In the genomic region with DNA sequence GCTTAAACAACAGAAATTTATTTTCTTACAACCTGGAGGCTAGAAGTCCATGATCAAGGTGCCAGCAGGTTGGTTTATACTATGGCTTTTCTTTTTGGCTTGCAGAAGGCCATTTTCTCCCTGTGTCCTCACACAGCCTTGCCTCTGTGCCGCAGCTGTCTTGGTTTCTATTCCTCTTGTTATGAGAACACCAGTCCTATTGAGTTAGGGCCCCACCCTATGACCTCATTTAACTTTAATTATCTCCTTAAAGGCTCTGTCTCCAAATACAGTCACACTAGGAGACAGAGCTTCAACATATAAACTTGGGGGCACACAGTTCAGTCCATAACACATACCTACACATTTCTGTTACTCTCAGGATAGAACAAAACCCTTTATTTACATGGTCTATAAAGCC, we compare ENCODE assay signal across 10 cellular contexts. TPM values are rescaled to one million over a fixed set of nuclear protein-coding genes. Genes with fewer than 3 reads are reported as not detected.
DNase-seq lines count a peak whose midpoint lies in the region; ATAC-seq and TF ChIP-seq lines count a peak whose summit lies in the region.
"Had no signal": no experiment of that assay in that cellular context is flagged by ENCODE, and none has a peak within 500 bp of the region (broad histone marks: within the 10 kb centered on the region; RNA-seq: fewer than 3 reads in every experiment).

No MANE protein-coding gene starts in this region.

- peaks cover 20% of the 10 kb centered on the region for H3K4me1 Mint-ChIP-seq in activated CD8-positive, alpha-beta T cell treated with anti-CD3 and anti-CD28 coated beads for 36 hours (ENCODE audit: low read depth)

- no peaks in the 10 kb centered on the region for H3K4me1 ChIP-seq in HEK293 (ENCODE audit: control insufficient read depth, insufficient read depth, low read length)

- TF ChIP-seq CTCF in HEK293 (tag by site-specific recombination; IDR thresholded peaks at IDR 0.05) = no peak
- no peak for TF ChIP-seq CTCF in activated CD8-positive, alpha-beta T cell treated with anti-CD3 and anti-CD28 coated beads for 36 hours (IDR thresholded peaks at IDR 0.05)

- H3K27ac Mint-ChIP-seq in activated CD8-positive, alpha-beta T cell treated with anti-CD3 and anti-CD28 coated beads for 36 hours = no peak overlapping the region
- H3K27ac Mint-ChIP-seq: stimulated activated naive CD8-positive, alpha-beta T cell treated with anti-CD3 and anti-CD28 coated beads, Interleukin-15, Interleukin-2, amounts not matched to agents 100 ng/mL and 50 ng/mL, for 24 hours had no signal

- no peak overlapping the region for H3K27ac ChIP-seq in HEK293 (ENCODE audit: extremely low read depth, low read depth, low read length)

- no peaks in the 10 kb centered on the region for H3K36me3 Mint-ChIP-seq in activated CD8-positive, alpha-beta T cell treated with anti-CD3 and anti-CD28 coated beads for 36 hours (ENCODE audit: low read depth)

- peak; percentile 73 for ATAC-seq in GM18511 (IDR thresholded peaks at IDR 0.05; ENCODE audit: unreplicated experiment)
- ATAC-seq in activated CD8-positive, alpha-beta T cell treated with anti-CD3 and anti-CD28 coated beads for 36 hours = no peak

- intact Hi-C loops in activated CD8-positive, alpha-beta T cell treated with anti-CD3 and anti-CD28 coated beads for 36 hours (cut with micrococcal nuclease) = no loop called here

- no peak overlapping the region for H3K4me3 Mint-ChIP-seq in activated CD8-positive, alpha-beta T cell treated with anti-CD3 and anti-CD28 coated beads for 36 hours
- H3K4me3 Mint-ChIP-seq: stimulated activated naive CD8-positive, alpha-beta T cell treated with anti-CD3 and anti-CD28 coated beads, Interleukin-15, Interleukin-2, amounts not matched to agents 100 ng/mL and 50 ng/mL, for 24 hours had no signal

- H3K27me3 Mint-ChIP-seq in activated CD8-positive, alpha-beta T cell treated with anti-CD3 and anti-CD28 coated beads for 36 hours = peaks cover 6% of the 10 kb centered on the region

- POLR2A ChIA-PET in HEK293 (lab: Yijun Ruan, JAX) = interaction anchor here (1.1 to 1.3 kb wide), 2 partner anchors 10 to 18 kb away, joined by 3 to 7 read pairs; a partner anchor contains a TSS
- POLR2A ChIA-PET in activated CD8-positive, alpha-beta T cell treated with anti-CD3 and anti-CD28 coated beads for 36 hours (lab: Charles Lee) = no interaction called here

- no peak overlapping the region for H3K4me3 ChIP-seq in HEK293 (ENCODE audit: low read depth, low read length)
- H3K4me3 ChIP-seq: adrenal gland had no signal

- H3K9me3 ChIP-seq in HEK293 (ENCODE audit: control insufficient read depth, insufficient read depth, low read depth, low read length) = no peaks in the 10 kb centered on the region
- H3K9me3 ChIP-seq: adrenal gland had no signal

- DNase-seq in NCI-H774 (lab: John Stamatoyannopoulos, UW) (peak; percentile 16), medulla oblongata (ENCODE audit: extremely low spot score) (peak; percentile 64), GM19238 (ENCODE audit: insufficient read length, low spot score) (no peak)
- DNase-seq in activated CD8-positive, alpha-beta T cell treated with anti-CD3 and anti-CD28 coated beads for 36 hours = no peak
- no peak for DNase-seq in activated CD4-positive, alpha-beta T cell treated with anti-CD3 and anti-CD28 coated beads, Interleukin-2, amount 50 U/mL, for 4 hours
- DNase-seq in activated CD4-positive, CD25-positive, alpha-beta regulatory T cell treated with anti-CD3 and anti-CD28 coated beads, Interleukin-2, amount 50 U/mL, for 72 hours = no peak

- no peaks in the 10 kb centered on the region for H3K36me3 ChIP-seq in HEK293 (ENCODE audit: control insufficient read depth in 2 of 2, insufficient read depth in 1 of 2, low read length in 2 of 2)
- H3K36me3 ChIP-seq: adrenal gland had no signal

- H3K9me3 Mint-ChIP-seq in activated CD8-positive, alpha-beta T cell treated with anti-CD3 and anti-CD28 coated beads for 36 hours = no peaks in the 10 kb centered on the region
- H3K9me3 Mint-ChIP-seq: stimulated activated naive CD8-positive, alpha-beta T cell treated with anti-CD3 and anti-CD28 coated beads, Interleukin-15, Interleukin-2, amounts not matched to agents 100 ng/mL and 50 ng/mL, for 24 hours had no signal

- CTCF ChIA-PET in HEK293 (lab: Yijun Ruan, JAX) = interaction anchor here (0.6 to 1.0 kb wide), 3 partner anchors 33 to 205 kb away, joined by 3 read pairs; no protein-coding TSS in a partner anchor
- CTCF ChIA-PET in activated CD8-positive, alpha-beta T cell treated with anti-CD3 and anti-CD28 coated beads for 36 hours (lab: Charles Lee) = interaction anchor here (2.4 to 3.9 kb wide), 2 partner anchors 19 to 212 kb away, joined by 9 to 18 read pairs; no protein-coding TSS in a partner anchor

TF ChIP-seq in HEK293, 187 proteins besides CTCF, POLR2A, EP300 and RAD21:
- TF ChIP-seq ZNF433 (tag by site-specific recombination; IDR thresholded peaks at IDR 0.05; ENCODE audit: low read depth) = no peak
- no peak for TF ChIP-seq ZBTB1 (tag by site-specific recombination; IDR thresholded peaks at IDR 0.05)
- TF ChIP-seq TCF7L2 (IDR thresholded peaks at IDR 0.05; ENCODE audit: borderline replicate concordance, low read depth, low read length) = no peak
- no peak for TF ChIP-seq ZNF274 (IDR thresholded peaks at IDR 0.05; ENCODE audit: low read length)
- TF ChIP-seq ZNF274 (tag by site-specific recombination; IDR thresholded peaks at IDR 0.05; ENCODE audit: borderline replicate concordance) = no peak
- TF ChIP-seq KLF1 (tag by site-specific recombination; IDR thresholded peaks at IDR 0.05) = 0 out of 2 replicates have a peak, but pooled peaks have one; percentile 23
- TF ChIP-seq ZNF350 (tag by site-specific recombination; IDR thresholded peaks at IDR 0.05) = no peak
- no peak for TF ChIP-seq ZNF211 (tag by site-specific recombination; IDR thresholded peaks at IDR 0.05; ENCODE audit: low read depth)
- TF ChIP-seq ZNF610 (tag by site-specific recombination; IDR thresholded peaks at IDR 0.05; ENCODE audit: borderline replicate concordance) = no peak
- TF ChIP-seq ZSCAN23 (tag by site-specific recombination; IDR thresholded peaks at IDR 0.05) = no peak
- no peak for TF ChIP-seq ZNF133 (tag by site-specific recombination; IDR thresholded peaks at IDR 0.05)
- no peak for TF ChIP-seq ZFP69B (tag by site-specific recombination; IDR thresholded peaks at IDR 0.05)
- TF ChIP-seq, protein P1, sequence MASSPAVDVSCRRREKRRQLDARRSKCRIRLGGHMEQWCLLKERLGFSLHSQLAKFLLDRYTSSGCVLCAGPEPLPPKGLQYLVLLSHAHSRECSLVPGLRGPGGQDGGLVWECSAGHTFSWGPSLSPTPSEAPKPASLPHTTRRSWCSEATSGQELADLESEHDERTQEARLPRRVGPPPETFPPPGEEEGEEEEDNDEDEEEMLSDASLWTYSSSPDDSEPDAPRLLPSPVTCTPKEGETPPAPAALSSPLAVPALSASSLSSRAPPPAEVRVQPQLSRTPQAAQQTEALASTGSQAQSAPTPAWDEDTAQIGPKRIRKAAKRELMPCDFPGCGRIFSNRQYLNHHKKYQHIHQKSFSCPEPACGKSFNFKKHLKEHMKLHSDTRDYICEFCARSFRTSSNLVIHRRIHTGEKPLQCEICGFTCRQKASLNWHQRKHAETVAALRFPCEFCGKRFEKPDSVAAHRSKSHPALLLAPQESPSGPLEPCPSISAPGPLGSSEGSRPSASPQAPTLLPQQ (tag by site-specific recombination; IDR thresholded peaks at IDR 0.05) = 0 out of 2 replicates have a peak, but pooled peaks have one; percentile 38

RNA-seq across cellular contexts. Expression of a gene that starts 17.3 kb away (rescaled TPM):
- total RNA-seq in activated CD8-positive, alpha-beta T cell treated with anti-CD3 and anti-CD28 coated beads for 36 hours = 10 to 100 TPM; 14.2 to 15.4 TPM

Comparison
In these comparisons a context has a peak if more than half of its experiments do, and no peak if none do; other contexts are left out.
1. DNase-seq: peak in NCI-H774 (single experiment) and medulla oblongata (single experiment); none in GM19238 (single experiment), activated CD8-positive, alpha-beta T cell treated with anti-CD3 and anti-CD28 coated beads for 36 hours (single experiment), activated CD4-positive, alpha-beta T cell treated with anti-CD3 and anti-CD28 coated beads, Interleukin-2, amount 50 U/mL, for 4 hours (0 of 2) and activated CD4-positive, CD25-positive, alpha-beta regulatory T cell treated with anti-CD3 and anti-CD28 coated beads, Interleukin-2, amount 50 U/mL, for 72 hours (single experiment).